In the genomic region with DNA sequence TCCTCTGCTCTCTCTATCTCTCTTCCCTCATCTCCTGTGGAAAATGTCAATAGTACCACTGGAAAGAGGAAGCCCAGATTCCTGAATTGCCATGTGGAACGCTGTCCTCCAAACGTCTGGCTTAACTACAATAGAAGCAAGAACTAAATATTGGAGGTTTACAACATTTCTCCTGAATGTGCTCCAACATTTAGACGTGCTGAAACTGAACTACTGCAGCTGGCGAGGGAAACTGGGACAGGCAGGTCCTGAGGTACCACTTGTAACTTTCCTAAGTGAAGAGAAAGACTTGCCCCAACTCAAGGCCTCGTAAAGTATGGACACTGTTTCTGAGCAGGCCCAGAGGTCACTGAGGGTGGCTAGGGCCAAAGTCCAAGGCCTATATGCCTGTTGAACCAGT, we compare ENCODE assay signal across 25 cellular contexts.
"Had no signal": no experiment of that assay in that cellular context is flagged by ENCODE, and none has a peak within 500 bp of the region (broad histone marks: within the 10 kb centered on the region; RNA-seq: fewer than 3 reads in every experiment).

No MANE protein-coding gene starts in this region.

- H3K4me3 Mint-ChIP-seq: activated CD4-positive, alpha-beta memory T cell treated with anti-CD3 and anti-CD28 coated beads, Interleukin-2, amount 10 ng/mL, durations not matched to agents 7 days and 5 days; activated CD4-positive, alpha-beta T cell treated with anti-CD3 and anti-CD28 coated beads for 36 hours; activated CD4-positive, alpha-beta T cell treated with anti-CD3 and anti-CD28 coated beads, Interleukin-2, amount 10 ng/mL, durations not matched to agents 24 days and 14 days; activated naive CD4-positive, alpha-beta T cell treated with anti-CD3 and anti-CD28 coated beads, Interleukin-2, amount 10 ng/mL, durations not matched to agents 7 days and 5 days; activated naive CD8-positive, alpha-beta T cell treated with anti-CD3 and anti-CD28 coated beads, Interleukin-2, amount 10 ng/mL, durations not matched to agents 7 days and 5 days; activated T-cell treated with anti-CD3 and anti-CD28 coated beads, Interleukin-2, amount 50 U/mL, for 24 hours; activated T-cell treated with anti-CD3 and anti-CD28 coated beads, Interleukin-2, amount 50 U/mL, for 72 hours; endodermal cell had no signal

- H3K4me1 ChIP-seq: colonic mucosa had no signal

- H3K27me3 ChIP-seq: brain microvascular endothelial cell, colonic mucosa had no signal

- H3K36me3 Mint-ChIP-seq: activated naive CD4-positive, alpha-beta T cell treated with anti-CD3 and anti-CD28 coated beads, Interleukin-2, amount 10 ng/mL, durations not matched to agents 7 days and 5 days; activated naive CD4-positive, alpha-beta T cell treated with anti-CD3 and anti-CD28 coated beads, Interleukin-2, amount 50 U/mL, for 72 hours; activated naive CD8-positive, alpha-beta T cell treated with anti-CD3 and anti-CD28 coated beads, Interleukin-2, amount 10 ng/mL, durations not matched to agents 7 days and 5 days had no signal

- H3K9me3 Mint-ChIP-seq: activated CD4-positive, alpha-beta memory T cell treated with anti-CD3 and anti-CD28 coated beads, Interleukin-2, amount 10 ng/mL, durations not matched to agents 7 days and 5 days; activated CD4-positive, alpha-beta T cell treated with anti-CD3 and anti-CD28 coated beads, Interleukin-2, amount 10 ng/mL, durations not matched to agents 24 days and 14 days; activated naive CD4-positive, alpha-beta T cell treated with anti-CD3 and anti-CD28 coated beads, Interleukin-2, amount 50 U/mL, for 72 hours; activated naive CD8-positive, alpha-beta T cell treated with anti-CD3 and anti-CD28 coated beads, Interleukin-2, amount 10 ng/mL, durations not matched to agents 7 days and 5 days; activated T-cell treated with anti-CD3 and anti-CD28 coated beads, Interleukin-2, amount 50 U/mL, for 24 hours; activated T-cell treated with anti-CD3 and anti-CD28 coated beads, Interleukin-2, amount 50 U/mL, for 72 hours; endodermal cell had no signal

- H3K36me3 ChIP-seq: brain microvascular endothelial cell, colonic mucosa had no signal

- H3K27ac Mint-ChIP-seq: activated CD4-positive, alpha-beta memory T cell treated with anti-CD3 and anti-CD28 coated beads, Interleukin-2, amount 10 ng/mL, durations not matched to agents 7 days and 5 days; activated CD4-positive, alpha-beta T cell treated with anti-CD3 and anti-CD28 coated beads for 36 hours; activated CD4-positive, alpha-beta T cell treated with anti-CD3 and anti-CD28 coated beads, Interleukin-2, amount 10 ng/mL, durations not matched to agents 24 days and 14 days; activated naive CD4-positive, alpha-beta T cell treated with anti-CD3 and anti-CD28 coated beads, Interleukin-2, amount 10 ng/mL, durations not matched to agents 7 days and 5 days; activated naive CD4-positive, alpha-beta T cell treated with anti-CD3 and anti-CD28 coated beads, Interleukin-2, amount 50 U/mL, for 72 hours; activated naive CD8-positive, alpha-beta T cell treated with anti-CD3 and anti-CD28 coated beads, Interleukin-2, amount 10 ng/mL, durations not matched to agents 7 days and 5 days; activated T-cell treated with anti-CD3 and anti-CD28 coated beads, Interleukin-2, amount 50 U/mL, for 24 hours; activated T-cell treated with anti-CD3 and anti-CD28 coated beads, Interleukin-2, amount 50 U/mL, for 72 hours; endodermal cell had no signal

- H3K27ac ChIP-seq: brain microvascular endothelial cell, colonic mucosa, dorsolateral prefrontal cortex had no signal

- DNase-seq: activated CD4-positive, alpha-beta memory T cell treated with anti-CD3 and anti-CD28 coated beads, Interleukin-2, amount 10 ng/mL, durations not matched to agents 7 days and 5 days; activated CD4-positive, alpha-beta T cell treated with anti-CD3 and anti-CD28 coated beads for 36 hours; activated CD4-positive, alpha-beta T cell treated with anti-CD3 and anti-CD28 coated beads, Interleukin-2, amount 10 ng/mL, durations not matched to agents 24 days and 14 days; activated CD4-positive, alpha-beta T cell treated with anti-CD3 and anti-CD28 coated beads, Interleukin-2, amount 50 U/mL, for 4 hours; activated CD4-positive, CD25-positive, alpha-beta regulatory T cell; activated CD4-positive, CD25-positive, alpha-beta regulatory T cell treated with anti-CD3 and anti-CD28 coated beads, Interleukin-2, amount 50 U/mL, for 72 hours; activated CD8-positive, alpha-beta memory T cell treated with anti-CD3 and anti-CD28 coated beads, Interleukin-2, amount 50 U/mL, for 48 hours; activated gamma-delta T cell; activated naive CD4-positive, alpha-beta T cell; activated naive CD4-positive, alpha-beta T cell treated with anti-CD3 and anti-CD28 coated beads, Interleukin-2, amount 10 ng/mL, durations not matched to agents 7 days and 5 days; activated naive CD8-positive, alpha-beta T cell treated with anti-CD3 and anti-CD28 coated beads, Interleukin-2, amount 10 ng/mL, durations not matched to agents 7 days and 5 days; activated T-cell treated with anti-CD3 and anti-CD28 coated beads for 4 hours; activated T-cell treated with anti-CD3 and anti-CD28 coated beads, Interleukin-2, amount 50 U/mL, for 24 hours; activated T-cell treated with anti-CD3 and anti-CD28 coated beads, Interleukin-2, amount 50 U/mL, for 72 hours; brain microvascular endothelial cell; central memory CD4-positive, alpha-beta T cell; cerebellar nuclear complex; colonic mucosa; dorsolateral prefrontal cortex; effector memory CD4-positive, alpha-beta T cell; foreskin fibroblast; T-helper 2 cell had no signal

- H3K9me3 ChIP-seq: colonic mucosa had no signal

- ATAC-seq: activated CD4-positive, alpha-beta T cell treated with anti-CD3 and anti-CD28 coated beads for 36 hours; activated naive CD4-positive, alpha-beta T cell treated with anti-CD3 and anti-CD28 coated beads, Interleukin-2, amount 50 U/mL, for 72 hours; activated T-cell treated with anti-CD3 and anti-CD28 coated beads, Interleukin-2, amount 50 U/mL, for 72 hours; esophagus mucosa had no signal

- H3K4me1 Mint-ChIP-seq: activated CD4-positive, alpha-beta memory T cell treated with anti-CD3 and anti-CD28 coated beads, Interleukin-2, amount 10 ng/mL, durations not matched to agents 7 days and 5 days; activated CD4-positive, alpha-beta T cell treated with anti-CD3 and anti-CD28 coated beads for 36 hours; activated CD4-positive, alpha-beta T cell treated with anti-CD3 and anti-CD28 coated beads, Interleukin-2, amount 10 ng/mL, durations not matched to agents 24 days and 14 days; activated naive CD4-positive, alpha-beta T cell treated with anti-CD3 and anti-CD28 coated beads, Interleukin-2, amount 10 ng/mL, durations not matched to agents 7 days and 5 days; activated naive CD8-positive, alpha-beta T cell treated with anti-CD3 and anti-CD28 coated beads, Interleukin-2, amount 10 ng/mL, durations not matched to agents 7 days and 5 days had no signal

- H3K4me3 ChIP-seq: colonic mucosa, dorsolateral prefrontal cortex had no signal

- H3K27me3 Mint-ChIP-seq: activated CD4-positive, alpha-beta memory T cell treated with anti-CD3 and anti-CD28 coated beads, Interleukin-2, amount 10 ng/mL, durations not matched to agents 7 days and 5 days; activated CD4-positive, alpha-beta T cell treated with anti-CD3 and anti-CD28 coated beads, Interleukin-2, amount 10 ng/mL, durations not matched to agents 24 days and 14 days had no signal
